ENCODE assay signal across 27 cellular contexts in genomic region chr9:27711241-27711640, GRCh38.
"Had no signal": no experiment of that assay in that cellular context is flagged by ENCODE, and none has a peak within 500 bp of the region (broad histone marks: within the 10 kb centered on the region; RNA-seq: fewer than 3 reads in every experiment).

No MANE protein-coding gene starts in this region.

- H3K36me3 ChIP-seq: colonic mucosa, esophagus squamous epithelium, gastrocnemius medialis, gastroesophageal sphincter, heart left ventricle had no signal

- H3K4me3 ChIP-seq: colonic mucosa, coronary artery, dorsolateral prefrontal cortex, esophagus squamous epithelium, gastrocnemius medialis, gastroesophageal sphincter, heart left ventricle had no signal

- FAIRE-seq: colon, endometrium, endothelial cell of umbilical vein, frontal cortex had no signal

- H3K4me1 ChIP-seq: colonic mucosa, esophagus squamous epithelium, foreskin keratinocyte, gastrocnemius medialis, gastroesophageal sphincter, heart left ventricle had no signal

- H3K4me3 Mint-ChIP-seq: dendritic cell treated with granulocyte-macrophage colony-stimulating factor and Interleukin-4, amounts not matched to agents 40 ng/mL and 50 ng/mL, for 4 days; effector memory CD8-positive, alpha-beta T cell; endodermal cell had no signal

- H3K9me3 ChIP-seq: colonic mucosa, esophagus squamous epithelium had no signal

- DNase-seq: colonic mucosa; cortex of kidney; dermis blood vessel endothelial cell; dorsolateral prefrontal cortex; effector CD4-positive, alpha-beta T cell; effector CD8-positive, alpha-beta T cell; effector memory CD4-positive, alpha-beta T cell; effector memory CD8-positive, alpha-beta T cell; endodermal cell; erythroblast; esophagus squamous epithelium; foreskin fibroblast; foreskin keratinocyte; foreskin melanocyte; gastrocnemius medialis; glutamatergic neuron; head of caudate nucleus; heart left ventricle had no signal

- H3K27me3 ChIP-seq: colonic mucosa, foreskin keratinocyte, gastrocnemius medialis had no signal

- ATAC-seq: effector memory CD8-positive, alpha-beta T cell; esophagus mucosa; foreskin keratinocyte; gastrocnemius medialis; gastroesophageal sphincter; heart left ventricle had no signal

- H3K27ac ChIP-seq: colonic mucosa, coronary artery, epithelial cell of prostate, esophagus squamous epithelium, foreskin keratinocyte, gastrocnemius medialis, gastroesophageal sphincter, heart left ventricle had no signal

- H3K27ac Mint-ChIP-seq: dendritic cell treated with granulocyte-macrophage colony-stimulating factor and Interleukin-4, amounts not matched to agents 40 ng/mL and 50 ng/mL, for 4 days; effector memory CD8-positive, alpha-beta T cell; endodermal cell had no signal
